Comparison of ENCODE assay signal across 2 cellular contexts in the genomic region with DNA sequence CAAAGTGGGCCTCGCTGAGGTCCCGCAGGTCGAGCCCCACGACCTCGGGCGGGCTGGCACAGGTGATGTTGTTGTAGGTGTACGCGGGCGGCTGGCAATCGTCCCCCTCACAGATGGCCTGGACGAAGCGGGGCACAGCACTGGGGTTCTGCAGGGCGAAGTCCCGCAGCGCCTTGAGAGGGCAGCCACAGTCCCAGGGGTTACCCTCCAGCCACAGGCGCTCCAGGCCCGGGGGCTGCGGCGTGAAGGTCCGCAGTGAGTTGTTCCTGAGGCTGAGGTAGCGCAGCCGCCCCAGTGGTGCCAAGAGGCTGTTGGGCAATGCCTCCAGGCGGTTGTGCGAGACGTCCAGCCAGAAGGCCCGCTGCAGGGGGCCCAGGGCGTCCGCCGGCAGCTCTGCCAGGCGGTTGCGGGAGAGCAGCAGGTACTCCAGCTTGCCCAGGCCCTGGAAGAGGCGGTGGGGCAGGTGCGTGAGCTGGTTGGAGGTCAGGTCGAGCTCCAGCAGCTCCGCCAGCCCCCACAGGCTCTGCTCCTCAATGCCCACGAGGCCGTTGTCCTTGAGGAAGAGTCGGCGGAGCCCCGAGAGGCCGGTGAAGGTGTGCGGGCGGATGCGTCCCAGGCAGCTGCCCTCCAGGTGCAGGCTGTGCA.
TF ChIP-seq lines count a peak whose summit lies in the region.

No MANE protein-coding gene starts in this region.

TF ChIP-seq in K562, 482 proteins besides CTCF, POLR2A, EP300 and RAD21:
- TF ChIP-seq SAP30 (IDR thresholded peaks at IDR 0.05; ENCODE audit: borderline replicate concordance, insufficient read depth, low read depth, low read length, poor library complexity, severe bottlenecking): no peak
- peak; percentile 57 for TF ChIP-seq POLR2G (IDR thresholded peaks at IDR 0.05; ENCODE audit: low read depth, low read length)
- TF ChIP-seq, protein P1, sequence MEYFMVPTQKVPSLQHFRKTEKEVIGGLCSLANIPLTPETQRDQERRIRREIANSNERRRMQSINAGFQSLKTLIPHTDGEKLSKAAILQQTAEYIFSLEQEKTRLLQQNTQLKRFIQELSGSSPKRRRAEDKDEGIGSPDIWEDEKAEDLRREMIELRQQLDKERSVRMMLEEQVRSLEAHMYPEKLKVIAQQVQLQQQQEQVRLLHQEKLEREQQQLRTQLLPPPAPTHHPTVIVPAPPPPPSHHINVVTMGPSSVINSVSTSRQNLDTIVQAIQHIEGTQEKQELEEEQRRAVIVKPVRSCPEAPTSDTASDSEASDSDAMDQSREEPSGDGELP (CRISPR knock-in tag; IDR thresholded peaks at IDR 0.05; ENCODE audit: borderline replicate concordance): no peak

TF ChIP-seq in GM23338, 12 proteins besides CTCF, POLR2A, EP300 and RAD21:
- TF ChIP-seq, protein P2, sequence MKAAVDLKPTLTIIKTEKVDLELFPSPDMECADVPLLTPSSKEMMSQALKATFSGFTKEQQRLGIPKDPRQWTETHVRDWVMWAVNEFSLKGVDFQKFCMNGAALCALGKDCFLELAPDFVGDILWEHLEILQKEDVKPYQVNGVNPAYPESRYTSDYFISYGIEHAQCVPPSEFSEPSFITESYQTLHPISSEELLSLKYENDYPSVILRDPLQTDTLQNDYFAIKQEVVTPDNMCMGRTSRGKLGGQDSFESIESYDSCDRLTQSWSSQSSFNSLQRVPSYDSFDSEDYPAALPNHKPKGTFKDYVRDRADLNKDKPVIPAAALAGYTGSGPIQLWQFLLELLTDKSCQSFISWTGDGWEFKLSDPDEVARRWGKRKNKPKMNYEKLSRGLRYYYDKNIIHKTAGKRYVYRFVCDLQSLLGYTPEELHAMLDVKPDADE (IDR thresholded peaks at IDR 0.05): no peak
TF ChIP-seq in GM23338: peak in this region for 0.
